In genomic region chr11:124623861-124624525, GRCh38 we compare ENCODE assay signal across 9 cellular contexts. TPM values are rescaled to one million over a fixed set of nuclear protein-coding genes. Genes with fewer than 3 reads are reported as not detected.
DNase-seq lines count a peak whose midpoint lies in the region; ATAC-seq and TF ChIP-seq lines count a peak whose summit lies in the region.
"Had no signal": no experiment of that assay in that cellular context is flagged by ENCODE, and none has a peak within 500 bp of the region (broad histone marks: within the 10 kb centered on the region; RNA-seq: fewer than 3 reads in every experiment).

No MANE protein-coding gene starts in this region.

- H3K9me3 ChIP-seq in mammary epithelial cell (replicated peaks; ENCODE audit: insufficient read depth, low read length), result no peaks in the 10 kb centered on the region
- H3K9me3 ChIP-seq in mucosa of stomach (ENCODE audit: control insufficient read depth, low read length), result no peaks in the 10 kb centered on the region
- H3K9me3 ChIP-seq in body of pancreas, result no peaks in the 10 kb centered on the region

- H3K36me3 ChIP-seq in mammary epithelial cell (ENCODE audit: insufficient read depth, low read length) (peaks cover 24% of the 10 kb centered on the region), mucosa of stomach (ENCODE audit: control insufficient read depth, insufficient read depth, low read length) (peaks cover 6% of the 10 kb centered on the region), body of pancreas (replicated peaks in 1 of 2; ENCODE audit: insufficient read depth in 1 of 2, low read depth in 2 of 2) (peaks cover 0 to 8% of the 10 kb centered on the region in 2 donors)

- ATAC-seq in GM18867 (IDR thresholded peaks at IDR 0.05; ENCODE audit: unreplicated experiment), result no peak
- ATAC-seq in GM18909 (IDR thresholded peaks at IDR 0.05; ENCODE audit: poor library complexity, unreplicated experiment), result no peak
- ATAC-seq in body of pancreas, result no peak

- CTCF ChIA-PET in AG04449 (lab: Yijun Ruan, JAX) (interaction anchor here (0.6 to 5.4 kb wide), 7 partner anchors 10 to 215 kb away, joined by 3 to 35 read pairs (median 5); no protein-coding TSS in a partner anchor), mammary epithelial cell (lab: Charles Lee; ENCODE audit: low non-redundant PET) (interaction anchor here (0.6 kb wide), 1 partner anchor 93 kb away, joined by 3 read pairs; no protein-coding TSS in a partner anchor)

- H3K79me2 ChIP-seq in mammary epithelial cell (ENCODE audit: insufficient read depth, low read length), result peaks cover 49% of the 10 kb centered on the region

- intact Hi-C loops in mammary epithelial cell (cut with micrococcal nuclease), result no loop called here
- intact Hi-C loops in body of pancreas (cut with DNase I), result no loop called here

- H3K4me3 ChIP-seq in AG04449 (ENCODE audit: low read depth, low read length) (peak overlapping the region; percentile 87), HL-60 (replicated peaks; ENCODE audit: insufficient read depth, low read length) (peak overlapping the region; percentile 77), mammary epithelial cell (replicated peaks in 1 of 3; ENCODE audit: insufficient read depth in 1 of 3, low read depth in 2 of 3, low read length in 3 of 3) (peak overlapping the region; percentile 71 to 97 (median 96)), mucosa of stomach (ENCODE audit: low read length) (peak overlapping the region; percentile 95), body of pancreas (no peak overlapping the region)

- DNase-seq in AG04449 (ENCODE audit: low read depth, low spot score), result no peak
- DNase-seq in HL-60 (ENCODE audit: low read depth in 1 of 2, low spot score in 1 of 2), result no peak
- no peak for DNase-seq in mammary epithelial cell
- DNase-seq in anterior cingulate cortex (lab: John Stamatoyannopoulos, UW), result no peak
- no peak for DNase-seq in body of pancreas

- no peak for TF ChIP-seq POLR2A in body of pancreas (IDR thresholded peaks at IDR 0.05)

- in situ Hi-C loops in mammary epithelial cell (cut with MboI; ENCODE audit: low sequenced_read_pairs in 2 of 2), result no loop called here

- H2AFZ ChIP-seq in mammary epithelial cell (ENCODE audit: low read depth, low read length), result no peak overlapping the region

- dilution Hi-C loops in mammary epithelial cell (cut with HindIII; ENCODE audit: low sequenced_read_pairs), result no loop called here

- peak overlapping the region; percentile 83 for H3K4me2 ChIP-seq in mammary epithelial cell (ENCODE audit: insufficient read depth, low read depth, low read length)

- peaks cover 2% of the 10 kb centered on the region for H4K20me1 ChIP-seq in mammary epithelial cell (ENCODE audit: insufficient read depth, low read length)

- 58% methylated on average over 4 of the region's 4 CpGs for WGBS in mammary epithelial cell (ENCODE audit: low coverage, missing lambda C conversion rate)
- 57 to 58% methylated on average over 4 of the region's 4 CpGs for WGBS in body of pancreas, 2 donors

- BruUV-seq in mammary epithelial cell (replicated peaks; lab: Mats Ljungman, UMichigan), result no TSS peak

- H3K27me3 ChIP-seq in HL-60 (ENCODE audit: insufficient read depth, poor library complexity, severe bottlenecking) (no peaks in the 10 kb centered on the region), mammary epithelial cell (ENCODE audit: insufficient read depth, low read length) (no peaks in the 10 kb centered on the region), mucosa of stomach (ENCODE audit: control insufficient read depth, insufficient read depth, low read length) (peaks cover 5% of the 10 kb centered on the region), body of pancreas (no peaks in the 10 kb centered on the region)

- H3K4me1 ChIP-seq in mammary epithelial cell (ENCODE audit: insufficient read depth, low read length) (peaks cover 19% of the 10 kb centered on the region), mucosa of stomach (ENCODE audit: control insufficient read depth, insufficient read depth, low read length) (peaks cover 7% of the 10 kb centered on the region), body of pancreas (peaks cover 18% of the 10 kb centered on the region)

- peak overlapping the region; percentile 92 for H3K27ac ChIP-seq in HL-60 (replicated peaks)
- H3K27ac ChIP-seq in mammary epithelial cell (ENCODE audit: insufficient read depth, low read depth, low read length), result peak overlapping the region; percentile 78
- no peak overlapping the region for H3K27ac ChIP-seq in body of pancreas

- POLR2A ChIA-PET in AG04449 (lab: Yijun Ruan, JAX), result interaction anchor here (1.7 kb wide), 1 partner anchor 19 kb away, joined by 10 read pairs; no protein-coding TSS in a partner anchor

- H3K9ac ChIP-seq in mammary epithelial cell (ENCODE audit: insufficient read depth, low read length) (peak overlapping the region; percentile 89), mucosa of stomach (ENCODE audit: low read length) (peak overlapping the region; percentile 96)

- TF ChIP-seq CTCF in AG04449 (IDR thresholded peaks at IDR 0.05; ENCODE audit: insufficient read depth, low read length, missing control alignments) (no peak), HL-60 (IDR thresholded peaks at IDR 0.05; ENCODE audit: insufficient read depth, low read length) (no peak), mammary epithelial cell (conservative IDR thresholded peaks at IDR 0.05 in 1 of 2, IDR thresholded peaks at IDR 0.05 in 1 of 2; ENCODE audit: extremely low read depth in 1 of 2, insufficient read depth in 1 of 2, low read depth in 1 of 2, low read length in 2 of 2) (no peak), body of pancreas (IDR thresholded peaks at IDR 0.05) (no peak)

RNA-seq across cellular contexts. Expression of gene TBRG1, which starts 1.3 kb away (rescaled TPM):
- total RNA-seq in mammary epithelial cell, result 10 to 100 TPM; 28.8 to 36.9 TPM
- 20.5 TPM for polyA plus RNA-seq in mammary epithelial cell
- 2.5 TPM for polyA minus RNA-seq in mammary epithelial cell
- total RNA-seq in body of pancreas, result 10 to 100 TPM; 18.9 to 23.4 TPM

RNA-seq across cellular contexts. Expression of gene PANX3, which starts 12.8 kb away (rescaled TPM):
- total RNA-seq in mammary epithelial cell (not detected), body of pancreas (not detected)
- not detected for polyA plus RNA-seq in mammary epithelial cell
- not detected for polyA minus RNA-seq in mammary epithelial cell

RNA-seq across cellular contexts. Expression of gene SIAE, which starts 49.5 kb away (rescaled TPM):
- total RNA-seq in mammary epithelial cell (10 to 100 TPM; 13.7 to 13.8 TPM), body of pancreas (10 to 100 TPM in 1 of 2 donors, 1 to 10 TPM in 1; 9.6 to 11.9 TPM)
- 15.1 TPM for polyA plus RNA-seq in mammary epithelial cell
- 11.1 TPM for polyA minus RNA-seq in mammary epithelial cell

RNA-seq across cellular contexts. Expression of gene SPA17, which starts 49.7 kb away (rescaled TPM):
- total RNA-seq in mammary epithelial cell (1 to 10 TPM; 6.2 to 8.9 TPM), body of pancreas (1 to 10 TPM; 1.3 to 2.6 TPM)
- 10.8 TPM for polyA plus RNA-seq in mammary epithelial cell
- not detected for polyA minus RNA-seq in mammary epithelial cell

RNA-seq across cellular contexts. Expression of gene OR8A1, which starts 54.2 kb away (rescaled TPM):
- total RNA-seq in mammary epithelial cell (not detected), body of pancreas (not detected)
- polyA plus RNA-seq in mammary epithelial cell, result not detected
- not detected for polyA minus RNA-seq in mammary epithelial cell
- total RNA-seq: temporal lobe had no signal

Comparison
In these comparisons a context has a peak if more than half of its experiments do, and no peak if none do; other contexts are left out.
1. H3K4me3 ChIP-seq: peak in AG04449 (single experiment), HL-60 (single experiment), mammary epithelial cell (3 of 3) and mucosa of stomach (single experiment); none in body of pancreas (0 of 2).
2. H3K27ac ChIP-seq: peak in HL-60 (single experiment) and mammary epithelial cell (single experiment); none in body of pancreas (0 of 4).